Comparison of ENCODE assay signal across 21 cellular contexts in the genomic region with DNA sequence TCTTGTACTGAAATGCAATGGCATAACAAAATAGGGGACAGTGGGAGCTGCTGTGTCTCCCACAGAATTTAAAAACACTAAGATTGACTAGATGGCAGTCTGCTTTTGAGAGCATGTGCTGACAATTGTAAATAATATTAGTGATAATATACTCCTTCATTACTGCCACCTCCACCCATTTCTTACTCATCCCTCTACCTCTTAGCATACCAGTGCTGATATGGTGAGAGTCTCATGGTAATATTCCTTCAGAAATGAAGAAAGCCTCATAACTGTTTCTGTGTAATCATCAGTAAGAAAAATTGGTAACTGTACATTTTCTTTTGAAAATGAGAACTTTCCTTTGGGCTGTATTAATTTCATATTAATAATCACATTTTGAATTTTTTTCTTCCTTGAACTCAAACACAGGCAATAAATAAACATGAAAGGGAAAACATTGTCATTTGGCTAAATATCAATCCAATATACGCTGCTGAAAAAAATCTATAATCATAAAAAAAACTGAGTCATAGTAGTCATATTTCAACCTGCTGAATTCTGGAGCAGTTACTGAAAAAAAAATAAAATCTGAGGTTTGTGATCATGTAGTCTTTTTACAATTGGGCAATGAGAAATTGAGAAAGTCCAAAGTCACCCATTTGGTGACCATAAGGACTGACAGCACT. TPM values are rescaled to one million over a fixed set of nuclear protein-coding genes. Genes with fewer than 3 reads are reported as not detected.
A peak's percentile ranks its signal among the peaks of the same experiment; 100 is the strongest.
DNase-seq lines count a peak whose midpoint lies in the region; ATAC-seq and TF ChIP-seq lines count a peak whose summit lies in the region.
"Had no signal": no experiment of that assay in that cellular context is flagged by ENCODE, and none has a peak within 500 bp of the region (broad histone marks: within the 10 kb centered on the region; RNA-seq: fewer than 3 reads in every experiment).

No MANE protein-coding gene starts in this region.

- H3K36me3 ChIP-seq in RWPE2 (ENCODE audit: low read depth) (peaks cover 10% of the 10 kb centered on the region), hepatocyte (replicated peaks; ENCODE audit: insufficient read depth, low read depth) (no peaks in the 10 kb centered on the region)

- no peaks in the 10 kb centered on the region for H3K9me2 ChIP-seq in hepatocyte (replicated peaks; ENCODE audit: insufficient read depth)

- no peak for ATAC-seq in RWPE2 (ENCODE audit: low read depth)
- ATAC-seq in GM19324 (IDR thresholded peaks at IDR 0.05; ENCODE audit: low FRiP score, unreplicated experiment) = no peak

- H2AFZ ChIP-seq in hepatocyte = no peak overlapping the region
- H2AFZ ChIP-seq: GM23248 had no signal

- H3K9me3 ChIP-seq in RWPE2 (ENCODE audit: severe bottlenecking) (no peaks in the 10 kb centered on the region), hepatocyte (ENCODE audit: low read depth) (no peaks in the 10 kb centered on the region)

- no peak overlapping the region for H3K4me3 ChIP-seq in RWPE2 (ENCODE audit: severe bottlenecking)
- H3K4me3 ChIP-seq in epithelial cell of esophagus (ENCODE audit: low read length) = no peak overlapping the region
- H3K4me3 ChIP-seq in hepatocyte = no peak overlapping the region
- H3K4me3 ChIP-seq: GM23248 had no signal

- no peak overlapping the region for H3K4me2 ChIP-seq in hepatocyte

- DNase-seq in RWPE2 (ENCODE audit: low spot score) (no peak), epithelial cell of esophagus (ENCODE audit: low read depth) (peak; percentile 30), hepatocyte (ENCODE audit: low spot score) (no peak), dermis blood vessel endothelial cell (no peak), UCSD-AML1 (lab: John Stamatoyannopoulos, UW; ENCODE audit: unreplicated experiment) (no peak)
- DNase-seq: C1 segment of cervical spinal cord; Calu3; CD4-positive, alpha-beta memory T cell; COR-L47; DMS53; DMS79 treated with DMSO at 0.1 percent for 48 hours; GF-D8; GM23248; H9; HFFc6 had no signal

- H3K27ac ChIP-seq in RWPE2 (ENCODE audit: poor library complexity, severe bottlenecking) (peak overlapping the region; percentile 36), hepatocyte (peak overlapping the region; percentile 3)
- H3K27ac ChIP-seq: GM23248 had no signal

- TF ChIP-seq CTCF in RWPE2 (IDR thresholded peaks at IDR 0.05; ENCODE audit: poor library complexity, severe bottlenecking) = no peak
- no peak for TF ChIP-seq CTCF in epithelial cell of esophagus (IDR thresholded peaks at IDR 0.05; ENCODE audit: insufficient read depth, low read depth, low read length, missing control alignments)
- no peak for TF ChIP-seq CTCF in hepatocyte (IDR thresholded peaks at IDR 0.05; ENCODE audit: poor library complexity)

- H3K27me3 ChIP-seq in RWPE2 (ENCODE audit: insufficient read depth, poor library complexity, severe bottlenecking) (no peaks in the 10 kb centered on the region), hepatocyte (no peaks in the 10 kb centered on the region)

- peaks cover 33% of the 10 kb centered on the region for H3K4me1 ChIP-seq in RWPE2 (ENCODE audit: insufficient read depth, poor library complexity, severe bottlenecking)
- peaks cover 4% of the 10 kb centered on the region for H3K4me1 ChIP-seq in hepatocyte (ENCODE audit: insufficient read depth)

- 81% methylated on average over 1 of the region's 1 CpG for WGBS in hepatocyte (ENCODE audit: low lambda C conversion rate, missing lambda C conversion rate)

- H4K20me1 ChIP-seq in hepatocyte (ENCODE audit: insufficient read depth, poor library complexity, severe bottlenecking) = no peaks in the 10 kb centered on the region

- H3K79me2 ChIP-seq in hepatocyte = peaks cover 27% of the 10 kb centered on the region

RNA-seq across cellular contexts. Expression of gene FAM83B, which starts 34.6 kb away (rescaled TPM):
- 29.1 and 29.2 TPM in 2 replicates for total RNA-seq in hepatocyte
- polyA plus RNA-seq in hepatocyte = 5.5 and 5.6 TPM in 2 replicates
- not detected in 2 replicates for total RNA-seq in dermis blood vessel endothelial cell
- total RNA-seq: A172; CD4-positive, alpha-beta memory T cell; Daoy; G401; GM23248; H4; HFFc6 had no signal
- polyA plus RNA-seq: BJ; CD4-positive, alpha-beta memory T cell; GM23248 had no signal

Comparison
In these comparisons a context has a peak if more than half of its experiments do, and no peak if none do; other contexts are left out.
1. RNA of gene FAM83B, which starts 34.6 kb away (total RNA-seq): 29.1 to 29.2 TPM in hepatocyte; not detected in dermis blood vessel endothelial cell; every median in the first group is over 10 times any median in the second.